ENCODE assay signal across 9 cellular contexts in the genomic region with DNA sequence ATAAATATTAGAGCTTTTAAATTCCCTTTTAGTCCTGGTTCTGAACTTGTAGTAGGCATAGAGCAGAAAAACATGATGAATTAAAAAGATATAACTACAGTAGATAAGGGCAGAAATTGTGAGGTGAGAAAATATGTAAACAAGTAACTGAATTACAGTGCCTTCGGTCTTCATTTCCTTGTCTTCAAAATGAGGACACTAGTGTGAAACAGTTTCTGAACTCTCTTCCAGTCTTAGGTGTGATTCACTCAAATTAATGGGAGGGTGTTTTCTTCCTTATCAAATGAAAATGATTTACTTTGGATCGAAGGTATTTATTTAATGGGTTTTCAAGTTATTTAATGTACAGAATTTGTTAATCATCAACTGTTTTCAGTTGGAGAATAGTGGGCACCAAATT. TPM values are rescaled to one million over a fixed set of nuclear protein-coding genes. Genes with fewer than 3 reads are reported as not detected.
DNase-seq lines count a peak whose midpoint lies in the region; ATAC-seq and TF ChIP-seq lines count a peak whose summit lies in the region.
"Had no signal": no experiment of that assay in that cellular context is flagged by ENCODE, and none has a peak within 500 bp of the region (broad histone marks: within the 10 kb centered on the region; RNA-seq: fewer than 3 reads in every experiment).

No MANE protein-coding gene starts in this region.

- peaks cover 6% of the 10 kb centered on the region for H3K4me1 Mint-ChIP-seq in activated naive CD4-positive, alpha-beta T cell treated with anti-CD3 and anti-CD28 coated beads, Interleukin-2, amount 50 U/mL, for 24 hours
- peaks cover 20% of the 10 kb centered on the region for H3K4me1 Mint-ChIP-seq in chondrocyte (ENCODE audit: low read depth)

- H3K36me3 ChIP-seq in right lobe of liver (no peaks in the 10 kb centered on the region), tibial artery (no peaks in the 10 kb centered on the region)

- H3K4me3 ChIP-seq in right lobe of liver: peak overlapping the region in 2 of 3 donors; percentile 84 to 91
- peak overlapping the region; percentile 79 to 88 for H3K4me3 ChIP-seq in tibial artery

- no peaks in the 10 kb centered on the region for H3K9me3 Mint-ChIP-seq in activated naive CD4-positive, alpha-beta T cell treated with anti-CD3 and anti-CD28 coated beads, Interleukin-2, amount 50 U/mL, for 24 hours
- no peaks in the 10 kb centered on the region for H3K9me3 Mint-ChIP-seq in activated naive CD4-positive, alpha-beta T cell treated with anti-CD3 and anti-CD28 coated beads, Interleukin-2, amount 50 U/mL, for 72 hours
- no peaks in the 10 kb centered on the region for H3K9me3 Mint-ChIP-seq in chondrocyte (ENCODE audit: low read depth)

- H3K27me3 Mint-ChIP-seq in activated naive CD4-positive, alpha-beta T cell treated with anti-CD3 and anti-CD28 coated beads, Interleukin-2, amount 50 U/mL, for 24 hours: peaks cover 31% of the 10 kb centered on the region
- peaks cover 6% of the 10 kb centered on the region for H3K27me3 Mint-ChIP-seq in chondrocyte (ENCODE audit: low read depth)

- H3K4me1 ChIP-seq in right lobe of liver (peaks cover 0 to 26% (median 0%) of the 10 kb centered on the region in 4 donors), tibial artery (peaks cover 0 to 24% (median 14%) of the 10 kb centered on the region in 4 donors)

- no peak for TF ChIP-seq CTCF in chondrocyte (IDR thresholded peaks at IDR 0.05)
- TF ChIP-seq CTCF in right lobe of liver (IDR thresholded peaks at IDR 0.05): no peak
- TF ChIP-seq CTCF in tibial artery (IDR thresholded peaks at IDR 0.05): no peak

- no peak for TF ChIP-seq POLR2A in right lobe of liver (IDR thresholded peaks at IDR 0.05)

- no peak for ATAC-seq in activated naive CD4-positive, alpha-beta T cell treated with anti-CD3 and anti-CD28 coated beads, Interleukin-2, amount 50 U/mL, for 72 hours
- ATAC-seq in right lobe of liver (no peak), GM19463 (IDR thresholded peaks at IDR 0.05; ENCODE audit: unreplicated experiment) (no peak), GM21367 (IDR thresholded peaks at IDR 0.05; ENCODE audit: unreplicated experiment) (no peak)

- H3K27ac Mint-ChIP-seq in activated naive CD4-positive, alpha-beta T cell treated with anti-CD3 and anti-CD28 coated beads, Interleukin-2, amount 50 U/mL, for 24 hours: no peak overlapping the region
- H3K27ac Mint-ChIP-seq in activated naive CD4-positive, alpha-beta T cell treated with anti-CD3 and anti-CD28 coated beads, Interleukin-2, amount 50 U/mL, for 72 hours: no peak overlapping the region
- H3K27ac Mint-ChIP-seq in chondrocyte (ENCODE audit: unreplicated experiment): no peak overlapping the region

- peak overlapping the region; percentile 72 for H3K4me3 Mint-ChIP-seq in activated naive CD4-positive, alpha-beta T cell treated with anti-CD3 and anti-CD28 coated beads, Interleukin-2, amount 50 U/mL, for 24 hours
- H3K4me3 Mint-ChIP-seq in chondrocyte (ENCODE audit: unreplicated experiment): peak overlapping the region; percentile 92

- intact Hi-C loops in right lobe of liver (cut with DNase I): no loop called here
- intact Hi-C loops in tibial artery (cut with DNase I; ENCODE audit: low total_unique reads): no loop called here

- DNase-seq in activated naive CD4-positive, alpha-beta T cell treated with anti-CD3 and anti-CD28 coated beads, Interleukin-2, amount 50 U/mL, for 72 hours (ENCODE audit: low spot score in 2 of 2): no peak
- DNase-seq in chondrocyte (ENCODE audit: low spot score) (no peak), right lobe of liver (no peak), tibial artery (no peak)
- no peak for DNase-seq in stimulated activated CD4-positive, alpha-beta T cell treated with anti-CD3 and anti-CD28 coated beads, Interleukin-2, amount 100 ng/mL, for 48 hours
- DNase-seq: activated naive CD4-positive, alpha-beta T cell treated with Interleukin-2 at 50 U/mL for 16 hours had no signal

- WGBS in right lobe of liver (ENCODE audit: insufficient coverage, low coverage, low lambda C conversion rate, missing lambda C conversion rate): 38% methylated on average over 2 of the region's 2 CpGs

- H3K27ac ChIP-seq in right lobe of liver (peak overlapping the region in 1 of 3 donors; percentile 67), tibial artery (no peak overlapping the region)

- H3K27me3 ChIP-seq in right lobe of liver: no peaks in the 10 kb centered on the region
- no peaks in the 10 kb centered on the region for H3K27me3 ChIP-seq in tibial artery

- no peaks in the 10 kb centered on the region for H3K36me3 Mint-ChIP-seq in activated naive CD4-positive, alpha-beta T cell treated with anti-CD3 and anti-CD28 coated beads, Interleukin-2, amount 50 U/mL, for 24 hours
- H3K36me3 Mint-ChIP-seq in activated naive CD4-positive, alpha-beta T cell treated with anti-CD3 and anti-CD28 coated beads, Interleukin-2, amount 50 U/mL, for 72 hours: peaks cover 0 to 5% of the 10 kb centered on the region in 2 donors
- no peaks in the 10 kb centered on the region for H3K36me3 Mint-ChIP-seq in chondrocyte (ENCODE audit: low read depth)

- H3K9me3 ChIP-seq in right lobe of liver: no peaks in the 10 kb centered on the region
- H3K9me3 ChIP-seq in tibial artery: no peaks in the 10 kb centered on the region

RNA-seq across cellular contexts. Expression of gene FGD4, which starts 1.5 kb away (rescaled TPM):
- under 1 TPM; 0.11 to 0.66 TPM for total RNA-seq in activated naive CD4-positive, alpha-beta T cell treated with anti-CD3 and anti-CD28 coated beads, Interleukin-2, amount 50 U/mL, for 72 hours
- total RNA-seq in chondrocyte (1.5 to 8.7 TPM (median 7.6 TPM) in 3 replicates), right lobe of liver (10 to 100 TPM; 15.1 to 29.3 (median 20.3) TPM)
